ENCODE assay signal across 8 cellular contexts in genomic region chr12:27525373-27525772, GRCh38. TPM values are rescaled to one million over a fixed set of nuclear protein-coding genes. Genes with fewer than 3 reads are reported as not detected.
DNase-seq lines count a peak whose midpoint lies in the region; ATAC-seq and TF ChIP-seq lines count a peak whose summit lies in the region.

No MANE protein-coding gene starts in this region.

- no peak overlapping the region for H3K27ac ChIP-seq in SK-N-MC

- ATAC-seq in HG03025 (IDR thresholded peaks at IDR 0.05; ENCODE audit: low FRiP score, unreplicated experiment), result no peak

- DNase-seq in SK-N-MC (ENCODE audit: low read depth, low spot score), result no peak
- peak; percentile 69 for DNase-seq in fibroblast of villous mesenchyme (ENCODE audit: low read depth)
- DNase-seq in pulmonary artery endothelial cell (ENCODE audit: low read depth, low spot score), result peak; percentile 85
- no peak for DNase-seq in NAMALWA (ENCODE audit: low spot score)
- DNase-seq in NCI-H2171 treated with DMSO at 0.1 percent for 48 hours (lab: John Stamatoyannopoulos, UW), result no peak
- DNase-seq in DMS153 (lab: John Stamatoyannopoulos, UW), result no peak

- peak overlapping the region; percentile 80 for H3K9ac ChIP-seq in SK-N-MC (ENCODE audit: insufficient read length)

- H3K36me3 ChIP-seq in SK-N-MC (ENCODE audit: insufficient read depth, low read length), result no peaks in the 10 kb centered on the region

- H3K4me3 ChIP-seq in GM08714 (ENCODE audit: low read length), result peak overlapping the region; percentile 93
- peak overlapping the region; percentile 91 for H3K4me3 ChIP-seq in SK-N-MC
- H3K4me3 ChIP-seq in fibroblast of villous mesenchyme (ENCODE audit: low read depth, low read length), result peak overlapping the region; percentile 91

- no peaks in the 10 kb centered on the region for H3K9me3 ChIP-seq in SK-N-MC (ENCODE audit: low read depth, low read length)

- TF ChIP-seq CTCF in fibroblast of villous mesenchyme (IDR thresholded peaks at IDR 0.05; ENCODE audit: insufficient read depth, low read depth, low read length), result no peak

RNA-seq across cellular contexts. Expression of gene PPFIBP1, which starts 1.4 kb away (rescaled TPM):
- total RNA-seq in fibroblast of villous mesenchyme (69.1 and 71.2 TPM in 2 replicates), pulmonary artery endothelial cell (133 and 179 TPM in 2 replicates)

Comparison
In these comparisons a context has a peak if more than half of its experiments do, and no peak if none do; other contexts are left out.
1. DNase-seq: peak in fibroblast of villous mesenchyme (single experiment) and pulmonary artery endothelial cell (single experiment); none in SK-N-MC (single experiment), NAMALWA (single experiment), NCI-H2171 treated with DMSO at 0.1 percent for 48 hours (single experiment) and DMS153 (single experiment).
2. Peak in every context shown above with its lines, with median percentiles within 50 percentile points of each other: H3K4me3 ChIP-seq.